ENCODE assay signal across 1 cellular context in the genomic region with DNA sequence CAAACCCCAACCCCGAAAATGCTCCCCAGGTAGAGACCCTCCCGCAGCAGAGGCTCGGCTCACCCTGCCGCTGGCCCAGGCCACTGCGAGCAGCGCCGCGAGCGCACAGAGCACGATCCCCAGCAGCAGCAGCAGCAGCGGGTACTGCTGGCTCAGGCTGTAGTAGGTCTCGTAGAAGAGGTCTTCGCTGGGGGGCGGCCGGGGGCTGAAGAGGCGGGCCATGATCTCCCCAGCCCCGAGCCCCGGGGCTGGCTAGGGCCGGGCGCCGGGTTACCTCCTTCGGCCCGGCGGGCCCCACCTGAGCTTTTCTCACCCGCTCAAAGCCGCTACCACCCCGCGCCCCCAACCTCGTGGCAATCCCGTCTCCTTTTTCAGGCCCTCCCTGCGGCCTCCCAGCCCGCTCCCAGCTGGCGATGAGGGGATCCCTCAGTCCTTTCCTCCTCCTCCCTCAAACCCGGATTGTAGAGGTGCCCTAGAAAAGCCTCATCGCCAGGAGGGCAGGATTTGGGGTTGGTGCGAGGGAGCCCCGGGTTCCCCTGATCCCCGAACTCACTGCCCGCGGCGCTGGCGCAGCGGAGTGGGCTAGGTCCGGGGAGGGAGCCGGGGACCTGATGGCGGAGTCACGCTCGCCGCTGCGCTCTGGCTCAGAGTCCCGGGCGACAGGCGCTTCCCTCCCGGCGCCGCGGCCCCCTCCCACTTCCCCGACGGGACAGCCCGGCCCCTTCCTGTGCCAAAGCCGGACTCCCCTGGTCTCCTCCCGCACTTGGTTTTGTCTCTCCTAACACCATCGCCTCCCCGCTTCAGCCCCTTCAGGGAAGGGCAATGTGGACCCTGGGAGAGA.
TF ChIP-seq lines count a peak whose summit lies in the region.

Gene ADCY4, minus strand, starts transcription at position 641 of the 841 bp plus-strand sequence. Its CDS starts 419 bp downstream, at position 222.

TF ChIP-seq in GM12878, 131 proteins besides CTCF, POLR2A, EP300 and RAD21:
- TF ChIP-seq CHD1 (IDR thresholded peaks at IDR 0.05; ENCODE audit: low read depth, low read length), result no peak
- no peak for TF ChIP-seq MAX (IDR thresholded peaks at IDR 0.05; ENCODE audit: low read depth, low read length)
- no peak for TF ChIP-seq ZSCAN29 (IDR thresholded peaks at IDR 0.05)
- TF ChIP-seq PAX8 (IDR thresholded peaks at IDR 0.05), result no peak
- TF ChIP-seq, protein P1, sequence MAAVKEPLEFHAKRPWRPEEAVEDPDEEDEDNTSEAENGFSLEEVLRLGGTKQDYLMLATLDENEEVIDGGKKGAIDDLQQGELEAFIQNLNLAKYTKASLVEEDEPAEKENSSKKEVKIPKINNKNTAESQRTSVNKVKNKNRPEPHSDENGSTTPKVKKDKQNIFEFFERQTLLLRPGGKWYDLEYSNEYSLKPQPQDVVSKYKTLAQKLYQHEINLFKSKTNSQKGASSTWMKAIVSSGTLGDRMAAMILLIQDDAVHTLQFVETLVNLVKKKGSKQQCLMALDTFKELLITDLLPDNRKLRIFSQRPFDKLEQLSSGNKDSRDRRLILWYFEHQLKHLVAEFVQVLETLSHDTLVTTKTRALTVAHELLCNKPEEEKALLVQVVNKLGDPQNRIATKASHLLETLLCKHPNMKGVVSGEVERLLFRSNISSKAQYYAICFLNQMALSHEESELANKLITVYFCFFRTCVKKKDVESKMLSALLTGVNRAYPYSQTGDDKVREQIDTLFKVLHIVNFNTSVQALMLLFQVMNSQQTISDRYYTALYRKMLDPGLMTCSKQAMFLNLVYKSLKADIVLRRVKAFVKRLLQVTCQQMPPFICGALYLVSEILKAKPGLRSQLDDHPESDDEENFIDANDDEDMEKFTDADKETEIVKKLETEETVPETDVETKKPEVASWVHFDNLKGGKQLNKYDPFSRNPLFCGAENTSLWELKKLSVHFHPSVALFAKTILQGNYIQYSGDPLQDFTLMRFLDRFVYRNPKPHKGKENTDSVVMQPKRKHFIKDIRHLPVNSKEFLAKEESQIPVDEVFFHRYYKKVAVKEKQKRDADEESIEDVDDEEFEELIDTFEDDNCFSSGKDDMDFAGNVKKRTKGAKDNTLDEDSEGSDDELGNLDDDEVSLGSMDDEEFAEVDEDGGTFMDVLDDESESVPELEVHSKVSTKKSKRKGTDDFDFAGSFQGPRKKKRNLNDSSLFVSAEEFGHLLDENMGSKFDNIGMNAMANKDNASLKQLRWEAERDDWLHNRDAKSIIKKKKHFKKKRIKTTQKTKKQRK (IDR thresholded peaks at IDR 0.05; ENCODE audit: low read depth, low read length), result no peak
- TF ChIP-seq, protein P2, sequence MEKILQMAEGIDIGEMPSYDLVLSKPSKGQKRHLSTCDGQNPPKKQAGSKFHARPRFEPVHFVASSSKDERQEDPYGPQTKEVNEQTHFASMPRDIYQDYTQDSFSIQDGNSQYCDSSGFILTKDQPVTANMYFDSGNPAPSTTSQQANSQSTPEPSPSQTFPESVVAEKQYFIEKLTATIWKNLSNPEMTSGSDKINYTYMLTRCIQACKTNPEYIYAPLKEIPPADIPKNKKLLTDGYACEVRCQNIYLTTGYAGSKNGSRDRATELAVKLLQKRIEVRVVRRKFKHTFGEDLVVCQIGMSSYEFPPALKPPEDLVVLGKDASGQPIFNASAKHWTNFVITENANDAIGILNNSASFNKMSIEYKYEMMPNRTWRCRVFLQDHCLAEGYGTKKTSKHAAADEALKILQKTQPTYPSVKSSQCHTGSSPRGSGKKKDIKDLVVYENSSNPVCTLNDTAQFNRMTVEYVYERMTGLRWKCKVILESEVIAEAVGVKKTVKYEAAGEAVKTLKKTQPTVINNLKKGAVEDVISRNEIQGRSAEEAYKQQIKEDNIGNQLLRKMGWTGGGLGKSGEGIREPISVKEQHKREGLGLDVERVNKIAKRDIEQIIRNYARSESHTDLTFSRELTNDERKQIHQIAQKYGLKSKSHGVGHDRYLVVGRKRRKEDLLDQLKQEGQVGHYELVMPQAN (conservative IDR thresholded peaks at IDR 0.05), result no peak
- no peak for TF ChIP-seq PML (IDR thresholded peaks at IDR 0.05; ENCODE audit: low read length)
- TF ChIP-seq IRF3 (IDR thresholded peaks at IDR 0.05), result no peak
- TF ChIP-seq ELK1 (IDR thresholded peaks at IDR 0.05; ENCODE audit: low read depth, low read length), result no peak
- TF ChIP-seq SREBF1 (IDR thresholded peaks at IDR 0.05; ENCODE audit: low read length), result no peak
- TF ChIP-seq MEF2A (IDR thresholded peaks at IDR 0.05; ENCODE audit: insufficient read depth, low read depth, low read length), result no peak
- TF ChIP-seq KDM1A (IDR thresholded peaks at IDR 0.05; ENCODE audit: borderline replicate concordance), result no peak
- no peak for TF ChIP-seq BRCA1 (IDR thresholded peaks at IDR 0.05; ENCODE audit: low read depth, low read length)
- TF ChIP-seq IKZF2 (IDR thresholded peaks at IDR 0.05), result no peak
- TF ChIP-seq TCF7 (IDR thresholded peaks at IDR 0.05; ENCODE audit: borderline replicate concordance), result no peak
- no peak for TF ChIP-seq RBBP5 (conservative IDR thresholded peaks at IDR 0.05)
- TF ChIP-seq MEF2B (IDR thresholded peaks at IDR 0.05; ENCODE audit: partially characterized antibody, poor library complexity, severe bottlenecking), result no peak
- TF ChIP-seq RFX5 (IDR thresholded peaks at IDR 0.05; ENCODE audit: low read depth, low read length), result no peak
- no peak for TF ChIP-seq ZBED1 (IDR thresholded peaks at IDR 0.05; ENCODE audit: borderline replicate concordance)
